ENCODE assay signal across 17 cellular contexts in the genomic region with DNA sequence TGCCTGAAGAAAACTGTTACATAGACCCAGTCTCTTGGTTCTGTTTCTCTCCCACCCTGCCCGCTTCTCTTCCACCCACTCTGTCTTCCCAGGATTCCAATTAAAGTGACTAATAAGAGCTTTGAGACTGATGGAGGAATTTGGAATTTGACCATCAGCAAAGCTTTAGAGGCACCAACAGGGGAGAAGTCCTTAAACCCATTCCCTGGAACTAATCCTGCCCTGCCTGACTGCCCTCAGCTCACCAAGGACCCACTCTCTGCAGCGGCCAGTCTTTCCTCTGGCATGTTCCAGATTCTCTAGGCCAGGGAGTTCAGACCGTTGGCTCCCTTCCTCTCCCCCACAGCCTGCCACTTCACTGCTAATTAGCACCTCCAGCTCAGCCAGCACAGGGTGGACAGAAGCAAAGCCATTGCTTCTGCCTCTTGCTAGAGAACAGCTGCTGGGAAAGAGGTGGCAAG. TPM values are rescaled to one million over a fixed set of nuclear protein-coding genes. Genes with fewer than 3 reads are reported as not detected.
DNase-seq lines count a peak whose midpoint lies in the region; ATAC-seq and TF ChIP-seq lines count a peak whose summit lies in the region.
"Had no signal": no experiment of that assay in that cellular context is flagged by ENCODE, and none has a peak within 500 bp of the region (broad histone marks: within the 10 kb centered on the region; RNA-seq: fewer than 3 reads in every experiment).

No MANE protein-coding gene starts in this region.

- peaks cover 35% of the 10 kb centered on the region for H3K4me1 Mint-ChIP-seq in osteocyte (ENCODE audit: unreplicated experiment)
- H3K4me1 Mint-ChIP-seq in GM23338 = no peaks in the 10 kb centered on the region; the same call in 2 of the 3 replicates
- H3K4me1 Mint-ChIP-seq: T-helper 17 cell had no signal

- H3K36me3 ChIP-seq in PC-3 (ENCODE audit: low read depth, low read length) (no peaks in the 10 kb centered on the region), GM23338 (ENCODE audit: insufficient read depth) (no peaks in the 10 kb centered on the region)

- H3K4me3 Mint-ChIP-seq in osteocyte (ENCODE audit: unreplicated experiment) = peak overlapping the region; percentile 27
- no peak overlapping the region for H3K4me3 Mint-ChIP-seq in GM23338
- H3K4me3 Mint-ChIP-seq: T-helper 17 cell had no signal

- no peaks in the 10 kb centered on the region for H3K9me3 ChIP-seq in PC-3 (ENCODE audit: low read length)
- H3K9me3 ChIP-seq: BLaER1 had no signal

- no peak overlapping the region for H3K27ac ChIP-seq in PC-3 (ENCODE audit: low read length)
- H3K27ac ChIP-seq in GM23338 (ENCODE audit: low read depth) = no peak overlapping the region
- H3K27ac ChIP-seq: BLaER1, parathyroid adenoma had no signal

- H3K27me3 ChIP-seq in PC-3 (ENCODE audit: low read length) (no peaks in the 10 kb centered on the region), GM23338 (ENCODE audit: insufficient read depth) (peaks cover 11% of the 10 kb centered on the region; the same call in 1 of the 2 replicates)
- H3K27me3 ChIP-seq: BLaER1 had no signal

- H4K20me1 ChIP-seq in PC-3 (ENCODE audit: low read length) = no peaks in the 10 kb centered on the region
- no peaks in the 10 kb centered on the region for H4K20me1 ChIP-seq in GM23338 (replicated peaks; ENCODE audit: insufficient read depth)

- H3K4me2 ChIP-seq in PC-3 (ENCODE audit: low read length) (no peak overlapping the region), GM23338 (no peak overlapping the region)
- H3K4me2 ChIP-seq: BLaER1 had no signal

- H3K4me1 ChIP-seq in PC-3 (ENCODE audit: insufficient read depth, low read length) = no peaks in the 10 kb centered on the region
- no peaks in the 10 kb centered on the region for H3K4me1 ChIP-seq in GM23338 (ENCODE audit: insufficient read depth)
- H3K4me1 ChIP-seq: parathyroid adenoma had no signal

- H3F3A ChIP-seq in PC-3 (ENCODE audit: low read length, unreplicated experiment) = no peaks in the 10 kb centered on the region
- H3F3A ChIP-seq in GM23338 (replicated peaks; ENCODE audit: low read depth) = no peaks in the 10 kb centered on the region

- intact Hi-C loops in head of caudate nucleus (cut with DNase I) = no loop called here
- intact Hi-C loops in PC-3 (cut with micrococcal nuclease) = no loop called here

- H3K4me3 ChIP-seq in PC-3 (ENCODE audit: low read length) (no peak overlapping the region), GM23338 (no peak overlapping the region)
- H3K4me3 ChIP-seq: BLaER1, GM12878 had no signal

- H3K9me3 Mint-ChIP-seq in osteocyte (ENCODE audit: unreplicated experiment) (no peaks in the 10 kb centered on the region), GM23338 (no peaks in the 10 kb centered on the region)

- H2AFZ ChIP-seq in PC-3 (ENCODE audit: low read length) = no peak overlapping the region
- H2AFZ ChIP-seq in GM23338 = no peak overlapping the region
- H2AFZ ChIP-seq: parathyroid adenoma had no signal

- H3K36me3 Mint-ChIP-seq in osteocyte (ENCODE audit: unreplicated experiment) (no peaks in the 10 kb centered on the region), GM23338 (ENCODE audit: low read depth) (no peaks in the 10 kb centered on the region)

- H3K79me2 ChIP-seq in PC-3 (ENCODE audit: low read length) = no peaks in the 10 kb centered on the region
- H3K79me2 ChIP-seq in GM23338 (replicated peaks; ENCODE audit: insufficient read depth) = no peaks in the 10 kb centered on the region
- H3K79me2 ChIP-seq: parathyroid adenoma had no signal

- no peak overlapping the region for H3K9ac ChIP-seq in PC-3 (ENCODE audit: low read length)
- H3K9ac ChIP-seq: BLaER1, parathyroid adenoma had no signal

- CTCF ChIA-PET in PC-3 (lab: Charles Lee) = no interaction called here

- ATAC-seq in PC-3 (no peak), HG03439 (IDR thresholded peaks at IDR 0.05; ENCODE audit: unreplicated experiment) (no peak), GM23338 (no peak; the same call in 2 of the 3 replicates)
- ATAC-seq: GM12878, T-helper 17 cell had no signal

- H3K27me3 Mint-ChIP-seq in osteocyte (ENCODE audit: unreplicated experiment) (no peaks in the 10 kb centered on the region), GM23338 (ENCODE audit: insufficient read depth, low read depth, poor library complexity) (peaks cover 21% of the 10 kb centered on the region)

- BruUV-seq in PC-3 (replicated peaks; lab: Mats Ljungman, UMichigan) = no TSS peak

- H3K9me2 ChIP-seq in PC-3 (replicated peaks; ENCODE audit: low read length) = no peaks in the 10 kb centered on the region
- H3K9me2 ChIP-seq in GM23338 (ENCODE audit: insufficient read depth) = no peaks in the 10 kb centered on the region

- DNase-seq in ELF-1 (ENCODE audit: low read depth, low spot score) (peak; percentile 27), amygdala (lab: John Stamatoyannopoulos, UW) (peak in 48 of 56 donors; percentile 13 to 84 (median 47)), head of caudate nucleus (peak in 36 of 42 donors; percentile 36 to 84 (median 60)), osteocyte (ENCODE audit: extremely low spot score, unreplicated experiment) (no peak), PC-3 (no peak), GM23338 (ENCODE audit: low spot score) (no peak)
- no peak for DNase-seq in activated T-cell treated with anti-CD3 and anti-CD28 coated beads, Interleukin-2, amount 50 U/mL, for 1 hour
- DNase-seq: activated CD4-positive, alpha-beta T cell treated with anti-CD3 and anti-CD28 coated beads for 48 hours; DMS79 treated with DMSO at 0.1 percent for 48 hours; KBM-7; NCI-H187; stimulated activated CD4-positive, alpha-beta T cell treated with anti-CD3 and anti-CD28 coated beads, Interleukin-2, amount 100 ng/mL, for 24 hours; T-helper 17 cell had no signal

- peak overlapping the region; percentile 87 for H3K27ac Mint-ChIP-seq in osteocyte (ENCODE audit: unreplicated experiment)
- H3K27ac Mint-ChIP-seq in GM23338 = no peak overlapping the region
- H3K27ac Mint-ChIP-seq: T-helper 17 cell had no signal

- POLR2A ChIA-PET in PC-3 (lab: Charles Lee; ENCODE audit: unreplicated experiment) = no interaction called here

- TF ChIP-seq CTCF in osteocyte (IDR thresholded peaks at IDR 0.05) = no peak
- TF ChIP-seq CTCF in PC-3 (conservative IDR thresholded peaks at IDR 0.05; ENCODE audit: low read depth, low read length) = no peak
- no peak for TF ChIP-seq CTCF in GM23338 (conservative IDR thresholded peaks at IDR 0.05; ENCODE audit: low read depth in 2 of 2)

TF ChIP-seq in GM23338, 12 proteins besides CTCF, POLR2A, EP300 and RAD21 (continues in another document):
- TF ChIP-seq EZH2phosphoT487 (IDR thresholded peaks at IDR 0.05; ENCODE audit: unreplicated experiment) (no peak), CREB1 (CRISPR knock-in tag; IDR thresholded peaks at IDR 0.05; ENCODE audit: low read depth) (no peak), ZNF331 (CRISPR knock-in tag; IDR thresholded peaks at IDR 0.05; ENCODE audit: low read depth) (no peak), JUNB (IDR thresholded peaks at IDR 0.05; ENCODE audit: unreplicated experiment) (no peak), NANOG (IDR thresholded peaks at IDR 0.05; ENCODE audit: borderline replicate concordance) (no peak), ZNF114 (CRISPR knock-in tag; IDR thresholded peaks at IDR 0.05) (no peak), STAT1 (IDR thresholded peaks at IDR 0.05; ENCODE audit: unreplicated experiment) (no peak)
- TF ChIP-seq, protein P1, sequence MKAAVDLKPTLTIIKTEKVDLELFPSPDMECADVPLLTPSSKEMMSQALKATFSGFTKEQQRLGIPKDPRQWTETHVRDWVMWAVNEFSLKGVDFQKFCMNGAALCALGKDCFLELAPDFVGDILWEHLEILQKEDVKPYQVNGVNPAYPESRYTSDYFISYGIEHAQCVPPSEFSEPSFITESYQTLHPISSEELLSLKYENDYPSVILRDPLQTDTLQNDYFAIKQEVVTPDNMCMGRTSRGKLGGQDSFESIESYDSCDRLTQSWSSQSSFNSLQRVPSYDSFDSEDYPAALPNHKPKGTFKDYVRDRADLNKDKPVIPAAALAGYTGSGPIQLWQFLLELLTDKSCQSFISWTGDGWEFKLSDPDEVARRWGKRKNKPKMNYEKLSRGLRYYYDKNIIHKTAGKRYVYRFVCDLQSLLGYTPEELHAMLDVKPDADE (IDR thresholded peaks at IDR 0.05) = no peak
- TF ChIP-seq, protein P2, sequence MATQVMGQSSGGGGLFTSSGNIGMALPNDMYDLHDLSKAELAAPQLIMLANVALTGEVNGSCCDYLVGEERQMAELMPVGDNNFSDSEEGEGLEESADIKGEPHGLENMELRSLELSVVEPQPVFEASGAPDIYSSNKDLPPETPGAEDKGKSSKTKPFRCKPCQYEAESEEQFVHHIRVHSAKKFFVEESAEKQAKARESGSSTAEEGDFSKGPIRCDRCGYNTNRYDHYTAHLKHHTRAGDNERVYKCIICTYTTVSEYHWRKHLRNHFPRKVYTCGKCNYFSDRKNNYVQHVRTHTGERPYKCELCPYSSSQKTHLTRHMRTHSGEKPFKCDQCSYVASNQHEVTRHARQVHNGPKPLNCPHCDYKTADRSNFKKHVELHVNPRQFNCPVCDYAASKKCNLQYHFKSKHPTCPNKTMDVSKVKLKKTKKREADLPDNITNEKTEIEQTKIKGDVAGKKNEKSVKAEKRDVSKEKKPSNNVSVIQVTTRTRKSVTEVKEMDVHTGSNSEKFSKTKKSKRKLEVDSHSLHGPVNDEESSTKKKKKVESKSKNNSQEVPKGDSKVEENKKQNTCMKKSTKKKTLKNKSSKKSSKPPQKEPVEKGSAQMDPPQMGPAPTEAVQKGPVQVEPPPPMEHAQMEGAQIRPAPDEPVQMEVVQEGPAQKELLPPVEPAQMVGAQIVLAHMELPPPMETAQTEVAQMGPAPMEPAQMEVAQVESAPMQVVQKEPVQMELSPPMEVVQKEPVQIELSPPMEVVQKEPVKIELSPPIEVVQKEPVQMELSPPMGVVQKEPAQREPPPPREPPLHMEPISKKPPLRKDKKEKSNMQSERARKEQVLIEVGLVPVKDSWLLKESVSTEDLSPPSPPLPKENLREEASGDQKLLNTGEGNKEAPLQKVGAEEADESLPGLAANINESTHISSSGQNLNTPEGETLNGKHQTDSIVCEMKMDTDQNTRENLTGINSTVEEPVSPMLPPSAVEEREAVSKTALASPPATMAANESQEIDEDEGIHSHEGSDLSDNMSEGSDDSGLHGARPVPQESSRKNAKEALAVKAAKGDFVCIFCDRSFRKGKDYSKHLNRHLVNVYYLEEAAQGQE (IDR thresholded peaks at IDR 0.05; ENCODE audit: unreplicated experiment) = no peak

RNA-seq across cellular contexts. Expression of a gene that starts 23.9 kb away (rescaled TPM):
- 23.7 and 23.9 TPM in 2 replicates for total RNA-seq in osteocyte
- 3.4 and 3.8 TPM in 2 replicates for total RNA-seq in PC-3 (2014; rRNA removed)
- 1.5 and 1.6 TPM in 2 replicates for total RNA-seq in GM23338 (2014; rRNA removed; shearing (Covaris generic))
- polyA plus RNA-seq in GM23338 (2016; fragmentation: Nextera tagmentation; extraction: Ambion mirVana) = 0.79 and 0.85 TPM in 2 replicates

Comparison
In these comparisons a context has a peak if more than half of its experiments do, and no peak if none do; other contexts are left out.
1. DNase-seq: peak in ELF-1 (single experiment), amygdala (48 of 56) and head of caudate nucleus (36 of 42); none in osteocyte (single experiment), activated T-cell treated with anti-CD3 and anti-CD28 coated beads, Interleukin-2, amount 50 U/mL, for 1 hour (single experiment), PC-3 (single experiment) and GM23338 (single experiment).